1 cellular context compared by ENCODE assay signal in genomic region chr17:6915620-6916019, GRCh38.
TF ChIP-seq lines count a peak whose summit lies in the region.

No MANE protein-coding gene starts in this region.

TF ChIP-seq in K562, 482 proteins besides CTCF, POLR2A, EP300 and RAD21 (continued from another document and continues in another):
- TF ChIP-seq RREB1 (CRISPR knock-in tag; IDR thresholded peaks at IDR 0.05) = no peak
- no peak for TF ChIP-seq ZMIZ1 (IDR thresholded peaks at IDR 0.05; ENCODE audit: low read depth in 2 of 2, low read length in 2 of 2)
- peak; percentile 53 for TF ChIP-seq TCF3 (CRISPR knock-in tag; IDR thresholded peaks at IDR 0.05)
- TF ChIP-seq TCFL5 (CRISPR knock-in tag; conservative IDR thresholded peaks at IDR 0.05) = no peak
- peak; percentile 88 for TF ChIP-seq ZNF766 (CRISPR knock-in tag; conservative IDR thresholded peaks at IDR 0.05)
- TF ChIP-seq E2F4 (CRISPR knock-in tag; IDR thresholded peaks at IDR 0.05; ENCODE audit: low read depth) = no peak
- TF ChIP-seq MEIS2 (IDR thresholded peaks at IDR 0.05; ENCODE audit: partially characterized antibody) = no peak
- no peak for TF ChIP-seq ZNF583 (CRISPR knock-in tag; IDR thresholded peaks at IDR 0.05)
- no peak for TF ChIP-seq ETS1 (conservative IDR thresholded peaks at IDR 0.05; ENCODE audit: control insufficient read depth, low read depth, low read length)
- TF ChIP-seq CUX1 (CRISPR knock-in tag; IDR thresholded peaks at IDR 0.05) = no peak
- no peak for TF ChIP-seq YBX1 (IDR thresholded peaks at IDR 0.05)
- no peak for TF ChIP-seq ZNF780A (CRISPR knock-in tag; IDR thresholded peaks at IDR 0.05)
- TF ChIP-seq JUND (IDR thresholded peaks at IDR 0.05; ENCODE audit: borderline replicate concordance, low read depth, low read length) = peak; percentile 91
- peak; percentile 88; the same call in 2 of the 3 replicates for TF ChIP-seq JUND (tag; IDR thresholded peaks at IDR 0.05; ENCODE audit: borderline replicate concordance, low read depth, low read length)
- TF ChIP-seq ZNF175 (CRISPR knock-in tag; IDR thresholded peaks at IDR 0.05; ENCODE audit: low read depth) = no peak
- TF ChIP-seq DPF2 (IDR thresholded peaks at IDR 0.05) = peak; percentile 76
- TF ChIP-seq CBFA2T3 (IDR thresholded peaks at IDR 0.05) = peak; percentile 48
- no peak for TF ChIP-seq ZBTB5 (IDR thresholded peaks at IDR 0.05)
- no peak for TF ChIP-seq ZNF644 (tag; IDR thresholded peaks at IDR 0.05; ENCODE audit: low read depth)
- TF ChIP-seq HCFC1 (IDR thresholded peaks at IDR 0.05; ENCODE audit: low read depth, low read length) = no peak
- TF ChIP-seq SMARCC2 (IDR thresholded peaks at IDR 0.05; ENCODE audit: low read depth) = 0 out of 2 replicates have a peak, but pooled peaks have one; percentile 47
- no peak for TF ChIP-seq ZNF165 (CRISPR knock-in tag; IDR thresholded peaks at IDR 0.05; ENCODE audit: borderline replicate concordance)
- 0 out of 2 replicates have a peak, but pooled peaks have one; percentile 40 for TF ChIP-seq SMAD4 (CRISPR knock-in tag; conservative IDR thresholded peaks at IDR 0.05)
- TF ChIP-seq RHOXF2B (CRISPR knock-in tag; conservative IDR thresholded peaks at IDR 0.05) = no peak
- no peak for TF ChIP-seq ZNF444 (CRISPR knock-in tag; IDR thresholded peaks at IDR 0.05)
- no peak for TF ChIP-seq HES1 (IDR thresholded peaks at IDR 0.05; ENCODE audit: low read depth)
- TF ChIP-seq BRF1 (IDR thresholded peaks at IDR 0.05; ENCODE audit: borderline replicate concordance, extremely low read depth, insufficient read length) = no peak
- TF ChIP-seq FUS (optimal IDR thresholded peaks at IDR 0.05; ENCODE audit: low read depth, low read length) = no peak
- peak; percentile 51; the same call in 1 of the 2 replicates for TF ChIP-seq CTBP1 (IDR thresholded peaks at IDR 0.05; ENCODE audit: borderline replicate concordance)
- TF ChIP-seq ZEB2 (IDR thresholded peaks at IDR 0.05) = peak; percentile 69; the same call in 1 of the 2 replicates
- no peak for TF ChIP-seq ZBTB26 (CRISPR knock-in tag; IDR thresholded peaks at IDR 0.05)
- no peak for TF ChIP-seq ADNP (tag; IDR thresholded peaks at IDR 0.05)
- 0 out of 4 replicates have a peak, but pooled peaks of 1 of the 2 experiments have one; percentile 11 for TF ChIP-seq RCOR1 (IDR thresholded peaks at IDR 0.05; ENCODE audit: borderline replicate concordance in 1 of 2, low read depth in 2 of 2, low read length in 2 of 2)
- TF ChIP-seq THAP7 (CRISPR knock-in tag; IDR thresholded peaks at IDR 0.05) = no peak
- no peak for TF ChIP-seq CAMTA2 (CRISPR knock-in tag; conservative IDR thresholded peaks at IDR 0.05)
- no peak for TF ChIP-seq ZNF384 (IDR thresholded peaks at IDR 0.05; ENCODE audit: low read depth, low read length)
- no peak for TF ChIP-seq NCOA2 (IDR thresholded peaks at IDR 0.05; ENCODE audit: partially characterized antibody in 2 of 2)
- TF ChIP-seq MXD1 (CRISPR knock-in tag; IDR thresholded peaks at IDR 0.05; ENCODE audit: borderline replicate concordance, poor library complexity, severe bottlenecking) = no peak
